Comparison of ENCODE assay signal across 8 cellular contexts in genomic region chr7:151248191-151249033, GRCh38. TPM values are rescaled to one million over a fixed set of nuclear protein-coding genes. Genes with fewer than 3 reads are reported as not detected.
DNase-seq lines count a peak whose midpoint lies in the region; ATAC-seq, FAIRE-seq and TF ChIP-seq lines count a peak whose summit lies in the region.

Gene SMARCD3 (minus strand): TSS chr7:151248694. CDS start chr7:151248562, 132 bp downstream.

- H3K4me1 ChIP-seq in small intestine (ENCODE audit: control insufficient read depth in 2 of 2, insufficient read depth in 1 of 2, low read depth in 1 of 2, low read length in 1 of 2): peaks cover 4 to 5% of the 10 kb centered on the region in 2 donors

- TF ChIP-seq CTCF in choroid plexus epithelial cell (conservative IDR thresholded peaks at IDR 0.05; ENCODE audit: low read depth, low read length): no peak

- peak within 1 kb of the TSS in 1 of 2 donors; percentile 80 for H3K27ac ChIP-seq in small intestine (ENCODE audit: low read depth in 1 of 2, low read length in 1 of 2)

- no peaks in the 10 kb centered on the region for H3K9me3 Mint-ChIP-seq in stimulated activated naive CD8-positive, alpha-beta T cell treated with anti-CD3 and anti-CD28 coated beads, Interleukin-15, Interleukin-2, amounts not matched to agents 100 ng/mL and 50 ng/mL, for 24 hours

- H3K27me3 ChIP-seq in small intestine (ENCODE audit: control insufficient read depth in 2 of 2, insufficient read depth in 2 of 2, low read length in 2 of 2): peaks cover 0 to 11% of the 10 kb centered on the region in 2 donors

- no peaks in the 10 kb centered on the region for H3K36me3 ChIP-seq in small intestine (ENCODE audit: control insufficient read depth in 2 of 2, insufficient read depth in 2 of 2, low read length in 2 of 2)

- no peak within 1 kb of the TSS for H3K27ac Mint-ChIP-seq in stimulated activated naive CD8-positive, alpha-beta T cell treated with anti-CD3 and anti-CD28 coated beads, Interleukin-15, Interleukin-2, amounts not matched to agents 100 ng/mL and 50 ng/mL, for 24 hours

- DNase-seq in stimulated activated naive CD8-positive, alpha-beta T cell treated with anti-CD3 and anti-CD28 coated beads, Interleukin-15, Interleukin-2, amounts not matched to agents 100 U/mL and 50 U/mL, for 24 hours: no peak
- DNase-seq in SK-N-DZ (ENCODE audit: low spot score): peak; percentile 62
- DNase-seq in choroid plexus epithelial cell (ENCODE audit: low read depth): peak; percentile 67
- DNase-seq in kidney glomerular epithelial cell (lab: John Stamatoyannopoulos, UW): peak; percentile 53
- no peak for DNase-seq in small intestine
- no peak for DNase-seq in central memory CD4-positive, alpha-beta T cell

- peak within 1 kb of the TSS; percentile 75 for H3K4me3 Mint-ChIP-seq in stimulated activated naive CD8-positive, alpha-beta T cell treated with anti-CD3 and anti-CD28 coated beads, Interleukin-15, Interleukin-2, amounts not matched to agents 100 ng/mL and 50 ng/mL, for 24 hours

- peak within 1 kb of the TSS; percentile 76 for H3K4me3 ChIP-seq in choroid plexus epithelial cell (ENCODE audit: low read depth, low read length)
- H3K4me3 ChIP-seq in small intestine (ENCODE audit: low read depth in 1 of 2, low read length in 2 of 2): peak within 1 kb of the TSS; percentile 41 to 45

- FAIRE-seq in small intestine (lab: Jason Lieb, UNC): no peak

- no peaks in the 10 kb centered on the region for H3K36me3 Mint-ChIP-seq in stimulated activated naive CD8-positive, alpha-beta T cell treated with anti-CD3 and anti-CD28 coated beads, Interleukin-15, Interleukin-2, amounts not matched to agents 100 ng/mL and 50 ng/mL, for 24 hours (ENCODE audit: low read depth)

- no peak for ATAC-seq in stimulated activated naive CD8-positive, alpha-beta T cell treated with anti-CD3 and anti-CD28 coated beads, Interleukin-15, Interleukin-2, amounts not matched to agents 100 U/mL and 50 U/mL, for 24 hours
- no peak for ATAC-seq in HG03432 (IDR thresholded peaks at IDR 0.05; ENCODE audit: unreplicated experiment)

- H3K4me1 Mint-ChIP-seq in stimulated activated naive CD8-positive, alpha-beta T cell treated with anti-CD3 and anti-CD28 coated beads, Interleukin-15, Interleukin-2, amounts not matched to agents 100 ng/mL and 50 ng/mL, for 24 hours (ENCODE audit: low read depth): peaks cover 48% of the 10 kb centered on the region

- peaks cover 51% of the 10 kb centered on the region for H3K27me3 Mint-ChIP-seq in stimulated activated naive CD8-positive, alpha-beta T cell treated with anti-CD3 and anti-CD28 coated beads, Interleukin-15, Interleukin-2, amounts not matched to agents 100 ng/mL and 50 ng/mL, for 24 hours

- H3K9me3 ChIP-seq in small intestine (ENCODE audit: control insufficient read depth, low read depth): no peaks in the 10 kb centered on the region

- 1 to 2% (median 1%) methylated on average over 36 to 84 of the region's 84 CpGs for WGBS in small intestine, 3 donors

RNA-seq across cellular contexts. Expression of gene SMARCD3, which starts in this region (rescaled TPM):
- 4.1 and 7.2 TPM in 2 replicates for polyA plus RNA-seq in SK-N-DZ (2014; cell fraction: cytosol; rRNA removed)
- 26.6 and 29.5 TPM in 2 replicates for polyA plus RNA-seq in SK-N-DZ (2014; cell fraction: nucleus; rRNA removed)
- polyA plus RNA-seq in small intestine: 10 to 100 TPM in 1 of 3 donors, 1 to 10 TPM in 1, under 1 TPM in 1; 0.89 to 11.1 (median 9.6) TPM

Comparison
In these comparisons a context has a peak if more than half of its experiments do, and no peak if none do; other contexts are left out.
1. DNase-seq: peak in SK-N-DZ (single experiment), choroid plexus epithelial cell (single experiment) and kidney glomerular epithelial cell (single experiment); none in stimulated activated naive CD8-positive, alpha-beta T cell treated with anti-CD3 and anti-CD28 coated beads, Interleukin-15, Interleukin-2, amounts not matched to agents 100 U/mL and 50 U/mL, for 24 hours (single experiment), small intestine (single experiment) and central memory CD4-positive, alpha-beta T cell (single experiment).